ENCODE assay signal across 11 cellular contexts in the genomic region with DNA sequence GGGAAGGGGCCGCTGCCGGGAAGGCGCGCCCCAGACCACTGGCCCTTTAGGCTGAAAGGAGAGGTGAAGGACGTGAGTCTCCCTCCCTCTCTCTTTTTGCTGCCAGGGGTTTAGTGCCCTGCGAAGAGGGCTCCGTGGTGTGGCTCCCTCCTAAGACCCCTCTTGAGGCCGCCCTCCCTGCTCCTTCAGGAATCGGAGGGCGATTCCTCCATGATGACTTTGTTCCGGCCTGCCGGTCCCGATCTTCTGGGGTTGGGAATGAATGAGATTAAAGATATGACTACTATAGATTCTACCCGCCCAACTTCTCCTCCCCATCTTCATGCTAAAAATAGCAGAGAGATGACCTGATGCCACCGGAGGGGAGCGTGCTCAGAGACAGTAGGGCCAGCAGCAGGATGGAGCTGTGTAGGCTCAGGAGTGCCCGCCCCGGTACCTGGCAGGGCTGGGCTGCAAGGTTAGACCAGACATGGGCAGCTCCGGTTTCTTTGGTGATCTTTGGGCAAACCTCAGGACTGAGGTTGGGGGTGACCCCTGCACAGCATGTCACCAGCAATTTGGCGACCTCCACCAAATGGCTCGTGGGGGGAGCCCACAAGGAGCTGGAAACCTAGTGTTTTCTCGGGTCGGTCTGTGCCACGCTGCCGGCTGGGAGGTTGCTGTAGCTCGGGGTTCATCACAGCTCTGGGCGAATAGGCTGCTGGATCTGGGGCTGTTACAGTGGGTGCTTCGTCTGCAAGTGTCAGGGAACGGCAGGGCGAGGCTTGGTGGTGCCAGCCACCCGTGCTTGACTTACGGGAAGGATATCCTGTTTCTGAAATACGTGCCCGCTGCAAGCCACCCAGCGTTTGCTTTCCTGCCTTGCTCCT. TPM values are rescaled to one million over a fixed set of nuclear protein-coding genes. Genes with fewer than 3 reads are reported as not detected.
DNase-seq lines count a peak whose midpoint lies in the region; ATAC-seq and TF ChIP-seq lines count a peak whose summit lies in the region.
"Had no signal": no experiment of that assay in that cellular context is flagged by ENCODE, and none has a peak within 500 bp of the region (broad histone marks: within the 10 kb centered on the region; RNA-seq: fewer than 3 reads in every experiment).

No MANE protein-coding gene starts in this region.

- H3K27me3 ChIP-seq in BE2C = no peaks in the 10 kb centered on the region
- H3K27me3 ChIP-seq in right atrium auricular region = peaks cover 3 to 4% of the 10 kb centered on the region in 2 donors
- peaks cover 20 to 33% (median 32%) of the 10 kb centered on the region in 3 donors for H3K27me3 ChIP-seq in gastrocnemius medialis

- no peaks in the 10 kb centered on the region for H3K9me3 ChIP-seq in BE2C
- H3K9me3 ChIP-seq in right atrium auricular region = no peaks in the 10 kb centered on the region
- no peaks in the 10 kb centered on the region for H3K9me3 ChIP-seq in gastrocnemius medialis

- ATAC-seq in gastrocnemius medialis = no peak
- no peak for ATAC-seq in activated CD8-positive, alpha-beta T cell treated with anti-CD3 and anti-CD28 coated beads for 36 hours

- H3K4me3 Mint-ChIP-seq in activated CD8-positive, alpha-beta T cell treated with anti-CD3 and anti-CD28 coated beads for 36 hours = no peak overlapping the region

- H3K36me3 Mint-ChIP-seq in activated CD8-positive, alpha-beta T cell treated with anti-CD3 and anti-CD28 coated beads for 36 hours (ENCODE audit: low read depth) = no peaks in the 10 kb centered on the region

- POLR2A ChIA-PET in activated CD8-positive, alpha-beta T cell treated with anti-CD3 and anti-CD28 coated beads for 36 hours (lab: Charles Lee) = no interaction called here

- H3K27me3 Mint-ChIP-seq in activated CD8-positive, alpha-beta T cell treated with anti-CD3 and anti-CD28 coated beads for 36 hours = peaks cover 44% of the 10 kb centered on the region

- CTCF ChIA-PET in activated CD8-positive, alpha-beta T cell treated with anti-CD3 and anti-CD28 coated beads for 36 hours (lab: Charles Lee) = no interaction called here

- H3K4me1 ChIP-seq in BE2C (peaks cover 15% of the 10 kb centered on the region), right atrium auricular region (peaks cover 0 to 30% of the 10 kb centered on the region in 2 donors), gastrocnemius medialis (peaks cover 14 to 24% of the 10 kb centered on the region in 2 donors)

- in situ Hi-C loops in gastrocnemius medialis (cut with MboI; ENCODE audit: low sequenced_read_pairs in 4 of 4) = loop anchor here (5.0 to 25.0 kb wide), 5 partner anchors 256 to 326 kb away; no protein-coding TSS in a partner anchor

- intact Hi-C loops in gastrocnemius medialis (cut with DNase I; ENCODE audit: low total_unique reads) = loop anchor here (5.0 kb wide), 1 partner anchor 48 kb away; no protein-coding TSS in a partner anchor
- intact Hi-C loops in activated CD8-positive, alpha-beta T cell treated with anti-CD3 and anti-CD28 coated beads for 36 hours (cut with micrococcal nuclease) = loop anchor here (5.0 to 10.0 kb wide), 2 partner anchors 253 to 326 kb away; no protein-coding TSS in a partner anchor

- no peak overlapping the region for H3K27ac Mint-ChIP-seq in activated CD8-positive, alpha-beta T cell treated with anti-CD3 and anti-CD28 coated beads for 36 hours

- H3K9me3 Mint-ChIP-seq in activated CD8-positive, alpha-beta T cell treated with anti-CD3 and anti-CD28 coated beads for 36 hours = no peaks in the 10 kb centered on the region

- H3K4me1 Mint-ChIP-seq in activated CD8-positive, alpha-beta T cell treated with anti-CD3 and anti-CD28 coated beads for 36 hours (ENCODE audit: low read depth) = peaks cover 3% of the 10 kb centered on the region

- peaks cover 38% of the 10 kb centered on the region for H3K36me3 ChIP-seq in BE2C
- H3K36me3 ChIP-seq in right atrium auricular region = no peaks in the 10 kb centered on the region
- no peaks in the 10 kb centered on the region for H3K36me3 ChIP-seq in gastrocnemius medialis

- no peak for DNase-seq in BE2C
- no peak for DNase-seq in right atrium auricular region (ENCODE audit: low spot score)
- DNase-seq in gastrocnemius medialis = no peak
- DNase-seq in activated CD8-positive, alpha-beta memory T cell treated with anti-CD3 and anti-CD28 coated beads, Interleukin-2, amount 50 U/mL, for 48 hours = no peak
- DNase-seq in AG20443 (ENCODE audit: low spot score) = no peak
- DNase-seq in foreskin melanocyte = no peak
- DNase-seq in activated CD8-positive, alpha-beta T cell treated with anti-CD3 and anti-CD28 coated beads for 36 hours = no peak
- DNase-seq: effector CD4-positive, alpha-beta T cell; MV-4-11; NCI-H345 had no signal

- H3K4me3 ChIP-seq in BE2C (ENCODE audit: low read depth, low read length) = peak overlapping the region; percentile 81
- H3K4me3 ChIP-seq in right atrium auricular region = peak overlapping the region; percentile 35 to 57
- peak overlapping the region in 3 of 4 donors; percentile 41 to 58 (median 46) for H3K4me3 ChIP-seq in gastrocnemius medialis

- H3K27ac ChIP-seq in VCaP (peak overlapping the region; percentile 90), right atrium auricular region (no peak overlapping the region), gastrocnemius medialis (no peak overlapping the region)

- no peak for TF ChIP-seq POLR2A in gastrocnemius medialis (IDR thresholded peaks at IDR 0.05)

- no peak for TF ChIP-seq CTCF in BE2C (IDR thresholded peaks at IDR 0.05; ENCODE audit: low read depth, low read length)
- TF ChIP-seq CTCF in VCaP (conservative IDR thresholded peaks at IDR 0.05) = no peak
- TF ChIP-seq CTCF in right atrium auricular region (IDR thresholded peaks at IDR 0.05) = no peak
- no peak for TF ChIP-seq CTCF in gastrocnemius medialis (IDR thresholded peaks at IDR 0.05 in 4 of 5, conservative IDR thresholded peaks at IDR 0.05 in 1 of 5)
- TF ChIP-seq CTCF in activated CD8-positive, alpha-beta T cell treated with anti-CD3 and anti-CD28 coated beads for 36 hours (IDR thresholded peaks at IDR 0.05) = no peak

RNA-seq across cellular contexts. Expression of gene OLFM1, which starts 1.7 kb away (rescaled TPM):
- polyA plus RNA-seq in BE2C (2012; ENCODE audit: insufficient read depth, insufficient read length, low read depth) = 298 TPM
- total RNA-seq in right atrium auricular region (1 to 10 TPM; 7.6 to 9.7 TPM), gastrocnemius medialis (1 to 10 TPM; 3.4 to 8.5 (median 6.7) TPM)
- total RNA-seq in activated CD8-positive, alpha-beta T cell treated with anti-CD3 and anti-CD28 coated beads for 36 hours = not detected

Comparison
In these comparisons a context has a peak if more than half of its experiments do, and no peak if none do; other contexts are left out.
1. RNA of gene OLFM1, which starts 1.7 kb away (total RNA-seq): 7.6 to 9.7 TPM in right atrium auricular region and 3.4 to 8.5 TPM in gastrocnemius medialis; not detected in activated CD8-positive, alpha-beta T cell treated with anti-CD3 and anti-CD28 coated beads for 36 hours; every median in the first group is over 4 times any median in the second.
2. Peak in every context shown above with its lines, with median percentiles within 50 percentile points of each other: H3K4me3 ChIP-seq.